8 cellular contexts compared by ENCODE assay signal in the genomic region with DNA sequence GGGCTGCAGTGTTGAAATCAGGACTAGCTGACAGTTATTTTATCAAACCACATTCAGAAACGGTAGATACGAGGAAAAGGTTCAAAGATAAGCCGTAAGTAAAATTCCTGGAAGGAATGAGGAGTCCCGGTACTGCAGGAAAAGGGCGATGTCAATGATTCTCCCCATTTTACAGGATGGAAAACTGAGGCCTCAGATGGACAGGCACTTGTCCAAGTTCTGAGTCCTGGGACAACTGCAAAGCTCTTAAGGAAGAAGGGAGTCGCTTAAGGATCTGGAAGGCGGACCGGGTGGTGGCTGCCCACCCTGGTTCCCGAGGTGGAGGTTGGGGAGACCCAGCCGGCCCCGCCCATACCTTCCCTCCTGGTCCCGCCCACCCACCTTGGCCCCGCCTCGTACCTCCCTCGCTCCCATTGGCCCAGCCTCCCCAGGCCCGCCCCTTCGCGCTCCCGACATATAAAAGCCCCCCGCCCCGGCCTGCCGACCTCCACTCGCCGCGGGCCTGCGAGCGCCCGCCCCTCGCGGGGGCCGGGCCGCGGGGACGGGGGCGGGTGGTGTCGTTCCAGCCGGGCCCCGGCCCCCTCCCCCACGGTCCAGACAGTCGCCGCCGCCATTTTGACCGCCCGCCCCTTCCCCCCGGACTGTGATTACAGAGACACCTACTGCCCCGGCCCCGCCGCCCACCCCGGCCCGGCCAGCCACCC. TPM values are rescaled to one million over a fixed set of nuclear protein-coding genes. Genes with fewer than 3 reads are reported as not detected.
DNase-seq lines count a peak whose midpoint lies in the region; TF ChIP-seq lines count a peak whose summit lies in the region.

No MANE protein-coding gene starts in this region.

- no peaks in the 10 kb centered on the region for H3K27me3 ChIP-seq in OCI-LY3 (ENCODE audit: low read depth, low read length)
- H3K27me3 ChIP-seq in mucosa of stomach (ENCODE audit: control insufficient read depth, insufficient read depth, low read length) = no peaks in the 10 kb centered on the region

- H3K4me3 ChIP-seq in OCI-LY3 (ENCODE audit: low read length) (peak overlapping the region; percentile 84), mucosa of stomach (ENCODE audit: low read length) (no peak overlapping the region)

- H3K4me2 ChIP-seq in OCI-LY3 (ENCODE audit: low read length) = peak overlapping the region; percentile 80

- peaks cover 20% of the 10 kb centered on the region for H3K79me2 ChIP-seq in OCI-LY3 (ENCODE audit: low read length)

- TF ChIP-seq POLR2A in GM19193 (IDR thresholded peaks at IDR 0.05; ENCODE audit: extremely low read depth, insufficient read depth, insufficient read length) = peak; percentile 70
- TF ChIP-seq POLR2A in erythroblast (IDR thresholded peaks at IDR 0.05; ENCODE audit: low read length) = no peak

- no peaks in the 10 kb centered on the region for H4K20me1 ChIP-seq in OCI-LY3 (ENCODE audit: insufficient read depth, low read length)

- peak overlapping the region; percentile 5; the same call in 1 of the 2 replicates for H2AFZ ChIP-seq in OCI-LY3 (ENCODE audit: low read depth, low read length)

- DNase-seq in AG09319 (ENCODE audit: extremely low read depth, low read depth) (peak; percentile 55), HT-29 (ENCODE audit: low spot score) (peak; percentile 77), activated T-cell treated with anti-CD3 and anti-CD28 coated beads for 4 hours (peak; percentile 89), erythroblast (lab: John Stamatoyannopoulos, UW) (peak; percentile 88 to 91)
- peak; percentile 90 to 92 for DNase-seq in stimulated activated CD8-positive, alpha-beta memory T cell treated with anti-CD3 and anti-CD28 coated beads, Interleukin-4, amount 100 ng/mL, for 1 hour (ENCODE audit: low read depth in 2 of 2, low spot score in 1 of 2)

- no peaks in the 10 kb centered on the region for H3K9me3 ChIP-seq in OCI-LY3 (ENCODE audit: insufficient read depth, low read length)
- no peaks in the 10 kb centered on the region for H3K9me3 ChIP-seq in mucosa of stomach (ENCODE audit: control insufficient read depth, low read length)

- peak overlapping the region; percentile 62 for H3K27ac ChIP-seq in OCI-LY3 (ENCODE audit: low read length)

- H3K4me1 ChIP-seq in OCI-LY3 (ENCODE audit: low read length) = peaks cover 12% of the 10 kb centered on the region
- peaks cover 29% of the 10 kb centered on the region for H3K4me1 ChIP-seq in mucosa of stomach (ENCODE audit: control insufficient read depth, insufficient read depth, low read length)

- peak overlapping the region; percentile 87 for H3K9ac ChIP-seq in OCI-LY3 (ENCODE audit: low read length)
- peak overlapping the region; percentile 74 for H3K9ac ChIP-seq in mucosa of stomach (ENCODE audit: low read length)

- H3K36me3 ChIP-seq in OCI-LY3 (replicated peaks; ENCODE audit: low read depth, low read length) (no peaks in the 10 kb centered on the region), mucosa of stomach (ENCODE audit: control insufficient read depth, insufficient read depth, low read length) (peaks cover under 1% of the 10 kb centered on the region)

- TF ChIP-seq CTCF in AG09319 (IDR thresholded peaks at IDR 0.05; ENCODE audit: low read depth, low read length) = no peak
- TF ChIP-seq CTCF in OCI-LY3 (IDR thresholded peaks at IDR 0.05; ENCODE audit: low read depth, low read length) = no peak

RNA-seq across cellular contexts. Expression of a gene that starts 0.6 kb away (rescaled TPM):
- 6.0 and 6.2 TPM in 2 replicates for total RNA-seq in HT-29 (2014; rRNA removed; shearing (Covaris generic))

RNA-seq across cellular contexts. Expression of a gene that starts 22.4 kb away (rescaled TPM):
- total RNA-seq in HT-29 (2014; rRNA removed; shearing (Covaris generic)) = not detected in 2 replicates

RNA-seq across cellular contexts. Expression of a gene that starts 26.0 kb away (rescaled TPM):
- 0.10 TPM in 1 of 2 replicates, not detected in the other for total RNA-seq in HT-29 (2014; rRNA removed; shearing (Covaris generic))

RNA-seq across cellular contexts. Expression of a gene that starts 53.2 kb away (rescaled TPM):
- 46.6 and 47.2 TPM in 2 replicates for total RNA-seq in HT-29 (2014; rRNA removed; shearing (Covaris generic))

RNA-seq across cellular contexts. Expression of a gene that starts 56.3 kb away (rescaled TPM):
- 0.08 and 0.20 TPM in 2 replicates for total RNA-seq in HT-29 (2014; rRNA removed; shearing (Covaris generic))
